11 cellular contexts compared by ENCODE assay signal in the genomic region with DNA sequence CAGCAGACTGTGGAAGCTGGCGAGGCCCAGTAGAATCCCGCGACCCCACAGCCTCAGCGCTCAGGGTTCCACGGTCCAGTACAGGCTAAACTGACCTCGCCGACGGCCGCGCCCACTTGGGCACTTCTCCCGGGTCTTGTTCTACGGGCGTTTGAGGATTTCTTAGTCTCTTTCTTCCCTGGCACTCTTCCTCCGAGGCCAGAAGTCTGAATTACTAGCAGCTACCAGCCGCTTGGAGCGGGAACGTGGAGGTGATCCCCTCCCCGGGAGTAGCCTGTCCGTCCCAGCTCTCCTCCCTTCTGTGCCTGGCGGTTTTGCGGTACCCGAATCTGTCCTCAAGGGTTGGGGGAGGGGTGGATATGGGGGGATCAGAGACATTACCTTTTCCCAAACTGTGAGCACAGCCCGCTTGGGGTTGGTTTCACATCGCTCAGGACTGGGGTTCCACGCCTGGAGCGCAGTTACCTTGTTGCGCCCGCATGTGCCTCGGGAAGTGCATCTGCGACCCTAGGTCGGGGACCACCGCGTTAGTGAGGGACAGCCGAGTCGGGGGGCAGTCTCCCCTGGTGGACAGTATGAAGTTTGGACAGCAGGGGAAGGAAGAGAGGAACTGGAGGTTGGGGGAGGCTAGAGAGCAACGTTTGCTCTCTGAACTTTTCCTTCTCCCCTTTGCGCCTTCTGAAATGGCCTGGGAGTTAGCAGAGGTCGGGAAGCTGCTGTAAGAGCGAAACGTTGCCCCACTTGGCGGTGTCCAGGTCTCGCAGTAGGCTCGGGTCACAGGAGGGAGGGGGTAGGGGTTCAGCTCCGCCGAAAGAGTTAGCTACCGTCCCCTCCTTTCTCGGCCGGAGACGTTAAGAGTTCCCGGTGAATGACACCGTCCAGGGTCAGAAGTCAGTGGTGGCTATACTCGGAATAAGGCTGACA.
DNase-seq lines count a peak whose midpoint lies in the region; ATAC-seq, FAIRE-seq and TF ChIP-seq lines count a peak whose summit lies in the region.
"Had no signal": no experiment of that assay in that cellular context is flagged by ENCODE, and none has a peak within 500 bp of the region (broad histone marks: within the 10 kb centered on the region; RNA-seq: fewer than 3 reads in every experiment).

No MANE protein-coding gene starts in this region.

- no peak for DNase-seq in Right ventricle myocardium superior
- DNase-seq in right cardiac atrium, result no peak
- no peak for DNase-seq in astrocyte (ENCODE audit: low read depth)
- peak; percentile 69 for DNase-seq in kidney
- peak; percentile 23 for DNase-seq in testis
- no peak for DNase-seq in mucosa of gallbladder (ENCODE audit: low spot score)
- DNase-seq in COLO829 (ENCODE audit: low spot score), result no peak
- DNase-seq: Kasumi-1; stimulated activated CD4-positive, alpha-beta T cell treated with anti-CD3 and anti-CD28 coated beads, Interleukin-4, amount 100 ng/mL, for 4 hours had no signal

- no peaks in the 10 kb centered on the region for H3K4me1 ChIP-seq in right cardiac atrium (ENCODE audit: control insufficient read depth, insufficient read depth, low read length)
- H3K4me1 ChIP-seq in astrocyte (ENCODE audit: insufficient read depth, low read length), result peaks cover 20% of the 10 kb centered on the region
- H3K4me1 ChIP-seq in kidney (ENCODE audit: control insufficient read depth in 1 of 2, insufficient read depth in 1 of 2, low read depth in 1 of 2, low read length in 2 of 2), result peaks cover 0 to 4% of the 10 kb centered on the region in 2 donors
- peaks cover 12% of the 10 kb centered on the region for H3K4me1 ChIP-seq in testis

- H3K27me3 Mint-ChIP-seq in astrocyte (ENCODE audit: low read depth, unreplicated experiment), result peaks cover 92% of the 10 kb centered on the region

- H3K27ac Mint-ChIP-seq in astrocyte (ENCODE audit: unreplicated experiment), result peak overlapping the region; percentile 72

- H3K27ac ChIP-seq in right cardiac atrium (ENCODE audit: low read length) (no peak overlapping the region), astrocyte (ENCODE audit: low read depth, low read length) (peak overlapping the region; percentile 4), kidney (ENCODE audit: low read depth in 2 of 2, low read length in 2 of 2) (no peak overlapping the region), testis (no peak overlapping the region)
- H3K27ac ChIP-seq: C4-2B had no signal

- WGBS in right cardiac atrium, result 7% methylated on average over 52 of the region's 52 CpGs
- 3 to 4% methylated on average over 43 to 52 of the region's 52 CpGs for WGBS in testis, 2 donors

- no peak for TF ChIP-seq CTCF in astrocyte (IDR thresholded peaks at IDR 0.05; ENCODE audit: insufficient read depth, low read depth, low read length)
- no peak for TF ChIP-seq CTCF in kidney (IDR thresholded peaks at IDR 0.05; ENCODE audit: borderline replicate concordance, extremely low read depth, insufficient read depth)
- TF ChIP-seq CTCF in testis (IDR thresholded peaks at IDR 0.05), result no peak

- no peaks in the 10 kb centered on the region for H3K9me3 ChIP-seq in right cardiac atrium (ENCODE audit: control insufficient read depth, low read length)
- H3K9me3 ChIP-seq in astrocyte (ENCODE audit: insufficient read depth, low read depth, low read length), result no peaks in the 10 kb centered on the region
- no peaks in the 10 kb centered on the region for H3K9me3 ChIP-seq in kidney (ENCODE audit: control insufficient read depth in 1 of 2, low read length in 2 of 2)
- H3K9me3 ChIP-seq in testis, result no peaks in the 10 kb centered on the region

- ATAC-seq in Right ventricle myocardium superior (ENCODE audit: poor library complexity) (peak; percentile 30), right cardiac atrium (no peak), GM18907 (IDR thresholded peaks at IDR 0.05; ENCODE audit: unreplicated experiment) (no peak)

- FAIRE-seq in astrocyte (lab: Jason Lieb, UNC) (no peak), kidney (lab: Jason Lieb, UNC) (no peak)

- H3K79me2 ChIP-seq in astrocyte (ENCODE audit: insufficient read depth, low read length), result peaks cover 19% of the 10 kb centered on the region

- no peaks in the 10 kb centered on the region for H4K20me1 ChIP-seq in astrocyte (ENCODE audit: insufficient read depth, low read length)

- intact Hi-C loops in Right ventricle myocardium superior (cut with DNase I), result loop anchor here (2.0 kb wide), 1 partner anchor 911 kb away; no protein-coding TSS in a partner anchor
- intact Hi-C loops in right cardiac atrium (cut with DNase I), result loop anchor here in 1 of 4 donors (5.0 kb wide), 1 partner anchor 910 kb away; no protein-coding TSS in a partner anchor
- intact Hi-C loops in kidney (cut with DNase I), result no loop called here
- intact Hi-C loops in testis (cut with DNase I; ENCODE audit: low total_unique reads), result no loop called here

- peaks cover 19% of the 10 kb centered on the region for H3K9me3 Mint-ChIP-seq in astrocyte (ENCODE audit: unreplicated experiment)

- H3K4me1 Mint-ChIP-seq in astrocyte (ENCODE audit: low read depth, unreplicated experiment), result peaks cover 17% of the 10 kb centered on the region

- H3K36me3 Mint-ChIP-seq in astrocyte (ENCODE audit: low read depth, unreplicated experiment), result no peaks in the 10 kb centered on the region

- peak overlapping the region; percentile 73 for H2AFZ ChIP-seq in astrocyte (ENCODE audit: low read depth, low read length)

- H3K27me3 ChIP-seq in right cardiac atrium (ENCODE audit: control insufficient read depth, insufficient read depth), result no peaks in the 10 kb centered on the region
- peaks cover 48% of the 10 kb centered on the region for H3K27me3 ChIP-seq in astrocyte (ENCODE audit: insufficient read depth, low read length)
- no peaks in the 10 kb centered on the region for H3K27me3 ChIP-seq in testis

- H3K4me2 ChIP-seq in astrocyte (ENCODE audit: low read length), result peak overlapping the region; percentile 94

- H3K4me3 ChIP-seq in right cardiac atrium (ENCODE audit: low read length) (no peak overlapping the region), astrocyte (ENCODE audit: insufficient read depth, low read depth, low read length) (peak overlapping the region; percentile 53), kidney (ENCODE audit: low read length in 2 of 2) (no peak overlapping the region), testis (no peak overlapping the region)

- peak overlapping the region; percentile 68 for H3K4me3 Mint-ChIP-seq in astrocyte (ENCODE audit: unreplicated experiment)

- no peaks in the 10 kb centered on the region for H3K36me3 ChIP-seq in astrocyte (ENCODE audit: insufficient read depth, low read length)
- H3K36me3 ChIP-seq in kidney (ENCODE audit: control insufficient read depth in 1 of 2, insufficient read depth in 2 of 2, low read length in 2 of 2), result no peaks in the 10 kb centered on the region
- H3K36me3 ChIP-seq in testis (ENCODE audit: low read depth, missing control alignments), result no peaks in the 10 kb centered on the region

- H3K9ac ChIP-seq in astrocyte (ENCODE audit: low read length), result peak overlapping the region; percentile 59
- H3K9ac ChIP-seq in kidney (ENCODE audit: low read length in 2 of 2), result no peak overlapping the region

- no peak for TF ChIP-seq POLR2A in testis (IDR thresholded peaks at IDR 0.05)

Comparison
In these comparisons a context has a peak if more than half of its experiments do, and no peak if none do; other contexts are left out.
1. DNase-seq: peak in kidney (single experiment) and testis (single experiment); none in Right ventricle myocardium superior (single experiment), right cardiac atrium (0 of 3), astrocyte (single experiment), mucosa of gallbladder (single experiment) and COLO829 (single experiment).